In genomic region chr17:17835415-17836249, GRCh38 we compare ENCODE assay signal across 8 cellular contexts. TPM values are rescaled to one million over a fixed set of nuclear protein-coding genes. Genes with fewer than 3 reads are reported as not detected.
DNase-seq lines count a peak whose midpoint lies in the region; ATAC-seq and TF ChIP-seq lines count a peak whose summit lies in the region.

No MANE protein-coding gene starts in this region.

- CTCF ChIA-PET in T-cell (lab: Charles Lee): interaction anchor here in 1 of 2 donors (0.6 to 1.6 kb wide), 8 partner anchors 8 to 154 kb away, joined by 3 to 16 read pairs (median 4); no protein-coding TSS in a partner anchor

- DNase-seq in T-cell (no peak), fibroblast of pulmonary artery (ENCODE audit: low read depth) (no peak), hippocampal formation (lab: John Stamatoyannopoulos, UW) (no peak), NCI-H128 (lab: John Stamatoyannopoulos, UW; ENCODE audit: unreplicated experiment) (no peak), GM10266 (ENCODE audit: extremely low spot score) (no peak)

- peak overlapping the region; percentile 89 for H3K4me3 ChIP-seq in GM12875 (ENCODE audit: low read depth, low read length)
- H3K4me3 ChIP-seq in fibroblast of pulmonary artery (replicated peaks; ENCODE audit: low read depth, low read length): peak overlapping the region; percentile 79
- H3K4me3 ChIP-seq in rectal smooth muscle tissue (ENCODE audit: low read length): peak overlapping the region; percentile 79

- H3K27ac ChIP-seq in rectal smooth muscle tissue (ENCODE audit: low read depth, low read length): peak overlapping the region; percentile 99

- peaks cover 61 to 72% (median 69%) of the 10 kb centered on the region in 3 donors for H3K4me1 Mint-ChIP-seq in T-cell

- no peaks in the 10 kb centered on the region for H3K27me3 ChIP-seq in rectal smooth muscle tissue (ENCODE audit: control insufficient read depth, insufficient read depth, low read length)

- TF ChIP-seq CTCF in GM12875 (IDR thresholded peaks at IDR 0.05; ENCODE audit: borderline replicate concordance, insufficient read depth, low read depth, low read length): no peak
- no peak for TF ChIP-seq CTCF in fibroblast of pulmonary artery (IDR thresholded peaks at IDR 0.05; ENCODE audit: low read length, missing control alignments)
- no peak for TF ChIP-seq CTCF in GM10266 (IDR thresholded peaks at IDR 0.05; ENCODE audit: control insufficient read depth, insufficient read depth, low read depth, missing control alignments)

- H3K9ac ChIP-seq in rectal smooth muscle tissue (ENCODE audit: low read length): peak overlapping the region; percentile 25

- POLR2A ChIA-PET in T-cell (lab: Charles Lee): interaction anchor here (0.5 to 1.9 kb wide), 14 partner anchors 9 to 554 kb away, joined by 3 to 25 read pairs (median 4); partner anchors contain the start of genes DRC3 (in 1 of the 2) and TOM1L2 (in 1 of the 2)

- H3K36me3 ChIP-seq in rectal smooth muscle tissue (ENCODE audit: control insufficient read depth, insufficient read depth, low read length): no peaks in the 10 kb centered on the region

- H3K9me3 Mint-ChIP-seq in T-cell: no peaks in the 10 kb centered on the region

- H3K36me3 Mint-ChIP-seq in T-cell: peaks cover 6% of the 10 kb centered on the region

- no peaks in the 10 kb centered on the region for H3K27me3 Mint-ChIP-seq in T-cell

- H3K4me3 Mint-ChIP-seq in T-cell: peak overlapping the region; percentile 76 to 96 (median 77)

- H3K27ac Mint-ChIP-seq in T-cell: peak overlapping the region; percentile 88 to 91

- ATAC-seq in T-cell (replicated peaks in 1 of 4) (no peak), HG02623 (IDR thresholded peaks at IDR 0.05; ENCODE audit: unreplicated experiment) (no peak)

- H3K4me1 ChIP-seq in rectal smooth muscle tissue (ENCODE audit: control insufficient read depth, insufficient read depth, low read length): peaks cover 48% of the 10 kb centered on the region

RNA-seq across cellular contexts. Expression of gene SREBF1, which starts 1.2 kb away (rescaled TPM):
- 100 to 1,000 TPM in 2 of 5 donors, 10 to 100 TPM in 3; 24.6 to 279 (median 38.9) TPM for total RNA-seq in T-cell
